12 cellular contexts compared by ENCODE assay signal in the genomic region with DNA sequence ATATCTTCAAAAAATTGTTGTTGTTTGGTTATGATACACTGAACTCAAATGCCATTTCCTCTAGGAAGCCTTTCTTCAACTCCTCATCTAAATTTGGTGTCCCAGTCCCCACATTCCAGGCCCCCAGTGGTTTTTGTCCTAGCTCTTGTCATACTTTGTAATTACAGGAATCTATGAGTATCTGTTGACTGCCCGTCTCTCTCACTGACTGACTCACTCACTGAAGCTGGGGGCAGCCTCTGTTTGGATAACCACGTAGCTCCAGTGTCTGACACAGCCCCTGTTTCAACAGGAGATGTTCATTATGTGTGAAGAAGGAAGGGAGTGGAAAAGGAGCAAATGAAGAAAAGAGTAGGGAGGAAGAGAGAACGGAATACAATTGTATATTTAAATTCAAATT.
DNase-seq lines count a peak whose midpoint lies in the region; FAIRE-seq and TF ChIP-seq lines count a peak whose summit lies in the region.
"Had no signal": no experiment of that assay in that cellular context is flagged by ENCODE, and none has a peak within 500 bp of the region (broad histone marks: within the 10 kb centered on the region; RNA-seq: fewer than 3 reads in every experiment).

No MANE protein-coding gene starts in this region.

- H3K9me2 ChIP-seq in hepatocyte (replicated peaks; ENCODE audit: insufficient read depth): no peaks in the 10 kb centered on the region

- H2AFZ ChIP-seq in hepatocyte: peak overlapping the region; percentile 18

- H3K27me3 ChIP-seq in adrenal gland (no peaks in the 10 kb centered on the region), hepatocyte (no peaks in the 10 kb centered on the region)
- H3K27me3 ChIP-seq: right atrium auricular region had no signal

- H4K20me1 ChIP-seq in hepatocyte (ENCODE audit: insufficient read depth, poor library complexity, severe bottlenecking): no peaks in the 10 kb centered on the region

- WGBS in adrenal gland, 4 donors: 40 to 62% (median 48%) methylated on average over 3 of the region's 3 CpGs
- 56% methylated on average over 3 of the region's 3 CpGs for WGBS in hepatocyte (ENCODE audit: low lambda C conversion rate, missing lambda C conversion rate)

- no peak overlapping the region for H3K4me2 ChIP-seq in hepatocyte

- intact Hi-C loops in adrenal gland (cut with DNase I): no loop called here
- intact Hi-C loops in kidney (cut with DNase I): no loop called here

- no peaks in the 10 kb centered on the region for H3K79me2 ChIP-seq in hepatocyte

- peak overlapping the region in 1 of 5 donors; percentile 36 for H3K27ac ChIP-seq in adrenal gland
- H3K27ac ChIP-seq in hepatocyte: no peak overlapping the region
- H3K27ac ChIP-seq in kidney (ENCODE audit: low read depth in 2 of 2, low read length in 2 of 2): no peak overlapping the region
- H3K27ac ChIP-seq: right atrium auricular region had no signal

- TF ChIP-seq CTCF in adrenal gland (IDR thresholded peaks at IDR 0.05): no peak
- no peak for TF ChIP-seq CTCF in hepatocyte (IDR thresholded peaks at IDR 0.05; ENCODE audit: poor library complexity)
- no peak for TF ChIP-seq CTCF in kidney (IDR thresholded peaks at IDR 0.05; ENCODE audit: borderline replicate concordance, extremely low read depth, insufficient read depth)

- H3K36me3 ChIP-seq in adrenal gland (replicated peaks in 1 of 2) (no peaks in the 10 kb centered on the region), hepatocyte (replicated peaks; ENCODE audit: insufficient read depth, low read depth) (no peaks in the 10 kb centered on the region), kidney (ENCODE audit: control insufficient read depth in 1 of 2, insufficient read depth in 2 of 2, low read length in 2 of 2) (no peaks in the 10 kb centered on the region)
- H3K36me3 ChIP-seq: right atrium auricular region had no signal

- no peak overlapping the region for H3K9ac ChIP-seq in kidney (ENCODE audit: low read length in 2 of 2)

- H3K9me3 ChIP-seq in adrenal gland (replicated peaks in 1 of 3) (no peaks in the 10 kb centered on the region), hepatocyte (ENCODE audit: low read depth) (no peaks in the 10 kb centered on the region), kidney (ENCODE audit: control insufficient read depth in 1 of 2, low read length in 2 of 2) (no peaks in the 10 kb centered on the region)
- H3K9me3 ChIP-seq: right atrium auricular region had no signal

- no peak for FAIRE-seq in kidney (lab: Jason Lieb, UNC)

- peak; percentile 78 for DNase-seq in A172 (ENCODE audit: low spot score)
- DNase-seq in HPDE6-E6E7 (ENCODE audit: extremely low spot score): peak; percentile 48
- DNase-seq in adrenal gland: peak in 5 of 7 donors; percentile 33 to 57 (median 41)
- no peak for DNase-seq in hepatocyte (ENCODE audit: low spot score)
- DNase-seq in kidney: no peak
- no peak for DNase-seq in NCI-H2107 (lab: John Stamatoyannopoulos, UW)
- DNase-seq in MV-4-11 (lab: John Stamatoyannopoulos, UW): no peak
- no peak for DNase-seq in stimulated activated CD8-positive, alpha-beta memory T cell treated with anti-CD3 and anti-CD28 coated beads, Interleukin-4, amount 100 ng/mL, for 48 hours
- DNase-seq: GF-D8, hippocampal formation, KBM-7 had no signal

- H3K4me1 ChIP-seq in adrenal gland (replicated peaks in 1 of 2) (peaks cover 5 to 27% of the 10 kb centered on the region in 2 donors), hepatocyte (ENCODE audit: insufficient read depth) (peaks cover 5% of the 10 kb centered on the region), kidney (ENCODE audit: control insufficient read depth in 1 of 2, insufficient read depth in 1 of 2, low read depth in 1 of 2, low read length in 2 of 2) (no peaks in the 10 kb centered on the region)
- H3K4me1 ChIP-seq: right atrium auricular region had no signal

- TF ChIP-seq POLR2A in adrenal gland (IDR thresholded peaks at IDR 0.05): no peak

- H3K4me3 ChIP-seq in adrenal gland (no peak overlapping the region), hepatocyte (no peak overlapping the region), kidney (ENCODE audit: low read length in 2 of 2) (no peak overlapping the region)
- H3K4me3 ChIP-seq: right atrium auricular region had no signal

Comparison
In these comparisons a context has a peak if more than half of its experiments do, and no peak if none do; other contexts are left out.
1. DNase-seq: peak in A172 (single experiment), HPDE6-E6E7 (single experiment) and adrenal gland (5 of 7); none in hepatocyte (single experiment), kidney (single experiment), NCI-H2107 (single experiment), MV-4-11 (single experiment) and stimulated activated CD8-positive, alpha-beta memory T cell treated with anti-CD3 and anti-CD28 coated beads, Interleukin-4, amount 100 ng/mL, for 48 hours (single experiment).